8 cellular contexts compared by ENCODE assay signal in the genomic region with DNA sequence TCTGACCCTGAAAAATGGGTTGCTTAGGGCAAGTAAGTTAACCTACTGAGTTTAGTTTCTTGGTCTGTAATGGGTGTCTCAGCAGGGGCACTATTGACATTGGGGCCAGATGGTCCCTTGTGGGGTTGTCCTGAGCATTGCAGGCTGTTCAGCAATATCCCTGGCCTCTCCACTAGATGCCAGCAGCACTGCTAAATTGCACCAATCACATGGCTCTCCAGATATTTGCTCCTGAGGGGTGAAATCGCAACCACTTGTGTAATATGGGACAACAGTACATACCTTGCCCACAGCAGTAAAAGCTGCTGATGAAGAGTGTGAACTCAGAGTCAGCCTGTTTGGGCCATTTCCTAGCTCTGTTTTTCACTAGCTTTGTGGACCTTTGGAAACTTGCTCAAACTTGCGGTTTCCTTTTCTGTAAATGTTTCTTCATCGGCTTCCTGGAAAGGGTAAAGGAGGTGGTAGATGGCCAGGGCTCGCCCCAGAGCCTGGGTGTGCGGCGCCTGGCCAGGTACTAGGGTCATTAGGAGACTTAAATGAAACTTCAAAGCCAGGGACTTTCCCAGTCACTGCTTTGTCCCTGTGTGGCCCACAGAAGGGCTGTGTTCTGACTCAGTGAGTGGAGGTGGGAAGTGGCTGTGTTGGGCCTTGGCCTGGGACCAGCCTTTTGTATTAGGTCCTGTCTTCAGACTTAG. TPM values are rescaled to one million over a fixed set of nuclear protein-coding genes. Genes with fewer than 3 reads are reported as not detected.
DNase-seq lines count a peak whose midpoint lies in the region; ATAC-seq, FAIRE-seq and TF ChIP-seq lines count a peak whose summit lies in the region.

No MANE protein-coding gene starts in this region.

- intact Hi-C loops in left lung (cut with DNase I), result no loop called here
- intact Hi-C loops in stomach (cut with DNase I; ENCODE audit: low total_unique reads), result no loop called here

- H3K4me1 ChIP-seq in RWPE2 (ENCODE audit: insufficient read depth, poor library complexity, severe bottlenecking), result peaks cover 33% of the 10 kb centered on the region
- peaks cover 9 to 41% of the 10 kb centered on the region in 2 donors for H3K4me1 ChIP-seq in left lung
- H3K4me1 ChIP-seq in stomach, result peaks cover 0 to 19% (median 13%) of the 10 kb centered on the region in 4 donors

- no peak overlapping the region for H3K4me3 Mint-ChIP-seq in central memory CD8-positive, alpha-beta T cell

- 18 to 43% (median 28%) methylated on average over 6 of the region's 6 CpGs for WGBS in stomach, 5 donors

- peak overlapping the region; percentile 25 for H3K27ac Mint-ChIP-seq in central memory CD8-positive, alpha-beta T cell (ENCODE audit: low read depth)

- H3K36me3 Mint-ChIP-seq in central memory CD8-positive, alpha-beta T cell (ENCODE audit: insufficient read depth), result peaks cover 4% of the 10 kb centered on the region

- no peak for TF ChIP-seq EP300 in stomach (IDR thresholded peaks at IDR 0.05)

- no peak for DNase-seq in D721Med (ENCODE audit: insufficient read length, low spot score)
- peak; percentile 71 for DNase-seq in GM19238 (ENCODE audit: insufficient read length, low spot score)
- DNase-seq in RWPE2 (ENCODE audit: low spot score), result no peak
- no peak for DNase-seq in central memory CD8-positive, alpha-beta T cell (ENCODE audit: low spot score in 2 of 2)
- peak; percentile 72 to 90 for DNase-seq in left lung
- peak; percentile 62 for DNase-seq in stomach
- DNase-seq in activated gamma-delta T cell treated with Interleukin-2 at 50 U/mL for 16 hours, result no peak

- no peak for TF ChIP-seq POLR2A in stomach (IDR thresholded peaks at IDR 0.05)

- peaks cover 5% of the 10 kb centered on the region for H3K4me1 Mint-ChIP-seq in central memory CD8-positive, alpha-beta T cell

- H3K4me3 ChIP-seq in RWPE2 (ENCODE audit: severe bottlenecking), result no peak overlapping the region
- H3K4me3 ChIP-seq in left lung, result no peak overlapping the region
- H3K4me3 ChIP-seq in stomach, result no peak overlapping the region

- H3K36me3 ChIP-seq in RWPE2 (ENCODE audit: low read depth), result no peaks in the 10 kb centered on the region
- peaks cover 0 to 67% of the 10 kb centered on the region in 2 donors for H3K36me3 ChIP-seq in left lung
- H3K36me3 ChIP-seq in stomach, result peaks cover 0 to 28% (median 3%) of the 10 kb centered on the region in 4 donors

- peak overlapping the region; percentile 86 for H3K27ac ChIP-seq in RWPE2 (ENCODE audit: poor library complexity, severe bottlenecking)
- H3K27ac ChIP-seq in left lung, result peak overlapping the region; percentile 73 to 93
- peak overlapping the region; percentile 16 to 86 (median 50) for H3K27ac ChIP-seq in stomach

- no peaks in the 10 kb centered on the region for H3K27me3 ChIP-seq in RWPE2 (ENCODE audit: insufficient read depth, poor library complexity, severe bottlenecking)
- no peaks in the 10 kb centered on the region for H3K27me3 ChIP-seq in left lung
- H3K27me3 ChIP-seq in stomach, result peaks cover 0 to 47% (median 4%) of the 10 kb centered on the region in 3 donors

- FAIRE-seq in D721Med (lab: Jason Lieb, UNC), result no peak

- ATAC-seq in HG03342 (IDR thresholded peaks at IDR 0.05; ENCODE audit: unreplicated experiment), result peak; percentile 68
- peak; percentile 86 for ATAC-seq in RWPE2 (ENCODE audit: low read depth)
- peak; percentile 40 for ATAC-seq in central memory CD8-positive, alpha-beta T cell (replicated peaks; ENCODE audit: extremely low read depth, poor library complexity, severe bottlenecking)
- peak; percentile 92 for ATAC-seq in left lung

- TF ChIP-seq CTCF in D721Med (IDR thresholded peaks at IDR 0.05; ENCODE audit: insufficient read depth, missing control alignments) (peak; percentile 35), RWPE2 (IDR thresholded peaks at IDR 0.05; ENCODE audit: poor library complexity, severe bottlenecking) (peak; percentile 75), left lung (IDR thresholded peaks at IDR 0.05) (peak; percentile 42 to 63), stomach (IDR thresholded peaks at IDR 0.05) (peak in 4 of 7 experiments; percentile 27 to 61 (median 41))

- peaks cover 11% of the 10 kb centered on the region for H3K27me3 Mint-ChIP-seq in central memory CD8-positive, alpha-beta T cell

- H3K9me3 ChIP-seq in RWPE2 (ENCODE audit: severe bottlenecking) (no peaks in the 10 kb centered on the region), left lung (no peaks in the 10 kb centered on the region), stomach (no peaks in the 10 kb centered on the region)

- H3K9me3 Mint-ChIP-seq in central memory CD8-positive, alpha-beta T cell, result no peaks in the 10 kb centered on the region

RNA-seq across cellular contexts. Expression of gene NCF4, which starts 13.0 kb away (rescaled TPM):
- total RNA-seq in left lung (10 to 100 TPM; 13.0 to 68.1 TPM), stomach (10 to 100 TPM in 1 of 5 donors, 1 to 10 TPM in 3, not detected in 1; 5.0 to 32.1 (median 6.8) TPM)
- 10 to 100 TPM in 2 of 3 donors, 1 to 10 TPM in 1; 7.3 to 19.5 (median 16.3) TPM for polyA plus RNA-seq in stomach

RNA-seq across cellular contexts. Expression of gene CSF2RB, which starts 39.7 kb away (rescaled TPM):
- total RNA-seq in left lung (10 to 100 TPM; 11.5 to 47.5 TPM), stomach (10 to 100 TPM in 1 of 5 donors, 1 to 10 TPM in 4; 1.2 to 11.9 (median 3.6) TPM)
- 1 to 10 TPM in 2 of 3 donors, under 1 TPM in 1; 0.92 to 1.4 (median 1.2) TPM for polyA plus RNA-seq in stomach

RNA-seq across cellular contexts. Expression of gene PVALB, which starts 56.9 kb away (rescaled TPM):
- total RNA-seq in left lung (under 1 TPM; 0.70 to 0.76 TPM), stomach (not detected)
- 1 to 10 TPM in 2 of 3 donors, under 1 TPM in 1; 0.95 to 4.1 (median 2.1) TPM for polyA plus RNA-seq in stomach

Comparison
In these comparisons a context has a peak if more than half of its experiments do, and no peak if none do; other contexts are left out.
1. DNase-seq: peak in GM19238 (single experiment), left lung (2 of 2) and stomach (single experiment); none in D721Med (single experiment), RWPE2 (single experiment), central memory CD8-positive, alpha-beta T cell (0 of 2) and activated gamma-delta T cell treated with Interleukin-2 at 50 U/mL for 16 hours (single experiment).
2. ATAC-seq: peak in every context shown above with its lines; median percentile 92 in left lung; 86 in RWPE2; 68 in HG03342; 40 in central memory CD8-positive, alpha-beta T cell.
3. Peak in every context shown above with its lines, with median percentiles within 50 percentile points of each other: CTCF ChIP-seq and H3K27ac ChIP-seq.